In the genomic region with DNA sequence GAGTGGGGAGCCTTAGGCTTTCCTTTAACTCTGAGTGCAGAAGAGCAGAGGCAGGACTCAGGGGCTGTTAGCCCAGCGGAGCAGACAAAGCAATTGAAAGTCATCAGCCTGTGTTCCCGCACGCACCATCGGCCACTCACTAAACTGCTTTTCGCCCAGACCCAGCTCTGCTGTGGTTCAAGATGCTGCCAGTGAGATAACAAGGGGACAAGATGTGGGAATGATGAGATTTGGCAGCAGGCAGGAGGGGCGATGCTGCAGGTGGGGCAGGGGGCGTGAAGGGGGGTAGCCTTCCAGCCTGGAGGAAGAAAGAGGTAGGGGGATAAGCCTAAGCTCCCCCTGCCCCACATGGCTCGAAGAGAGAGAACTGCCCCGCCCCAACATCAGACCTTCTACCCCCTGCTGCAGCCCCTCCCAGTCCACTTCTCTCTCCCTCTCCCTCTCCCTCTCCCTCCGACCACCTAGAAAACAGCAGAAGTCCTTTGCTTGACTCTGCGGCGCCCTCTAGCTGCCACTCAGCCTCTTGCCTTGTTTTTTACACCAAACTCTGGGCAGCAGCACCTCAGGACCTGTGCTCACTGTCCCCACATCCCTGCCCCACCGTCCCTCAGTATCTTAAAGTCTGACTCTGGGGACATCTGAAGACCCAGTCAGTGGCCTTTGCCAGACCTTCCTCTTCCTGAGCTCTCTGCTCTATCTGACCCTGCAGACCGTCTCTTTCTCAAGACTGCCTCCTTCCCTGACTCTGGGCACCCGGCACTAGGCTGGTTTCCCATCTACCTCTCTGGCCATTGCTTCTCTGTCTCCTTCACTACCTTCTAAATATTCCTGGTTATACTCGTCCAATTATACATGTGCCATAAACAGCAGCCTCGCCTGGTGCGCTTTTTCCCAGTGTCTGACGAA, we compare ENCODE assay signal across 8 cellular contexts.
DNase-seq lines count a peak whose midpoint lies in the region; ATAC-seq, FAIRE-seq and TF ChIP-seq lines count a peak whose summit lies in the region.

No MANE protein-coding gene starts in this region.

- peaks cover 5% of the 10 kb centered on the region for H3K27me3 Mint-ChIP-seq in glutamatergic neuron (ENCODE audit: unreplicated experiment)

- peak; percentile 34 for DNase-seq in DMS153 (lab: John Stamatoyannopoulos, UW)
- peak; percentile 72 to 85 for DNase-seq in Kasumi-1 (lab: John Stamatoyannopoulos, UW)
- DNase-seq in SK-N-DZ (ENCODE audit: low spot score), result peak; percentile 76
- DNase-seq in activated naive CD4-positive, alpha-beta T cell treated with anti-CD3 and anti-CD28 coated beads, Interleukin-2, amount 50 U/mL, for 16 hours, result peak; percentile 67
- DNase-seq in glutamatergic neuron, result peak; percentile 92
- DNase-seq in pons (ENCODE audit: low spot score), result peak; percentile 81
- peak; percentile 79 for DNase-seq in urothelium cell line (ENCODE audit: low spot score)

- no peak for ATAC-seq in HG03108 (IDR thresholded peaks at IDR 0.05; ENCODE audit: unreplicated experiment)

- no peaks in the 10 kb centered on the region for H3K36me3 Mint-ChIP-seq in glutamatergic neuron (ENCODE audit: unreplicated experiment)

- peak overlapping the region; percentile 65 for H3K27ac Mint-ChIP-seq in glutamatergic neuron (ENCODE audit: unreplicated experiment)

- H3K9me3 Mint-ChIP-seq in glutamatergic neuron (ENCODE audit: unreplicated experiment), result peaks cover 8% of the 10 kb centered on the region

- TF ChIP-seq CTCF in glutamatergic neuron (IDR thresholded peaks at IDR 0.05; ENCODE audit: partially characterized antibody, unreplicated experiment), result peak; percentile 79

- peak; percentile 94 for FAIRE-seq in urothelium cell line (lab: Jason Lieb, UNC)

- H3K4me3 Mint-ChIP-seq in glutamatergic neuron (ENCODE audit: unreplicated experiment), result peak overlapping the region; percentile 27

- peaks cover 38% of the 10 kb centered on the region for H3K4me1 Mint-ChIP-seq in glutamatergic neuron (ENCODE audit: low read depth, unreplicated experiment)

Comparison
In these comparisons a context has a peak if more than half of its experiments do, and no peak if none do; other contexts are left out.
1. DNase-seq: peak in every context shown above with its lines; median percentile 92 in glutamatergic neuron; 81 in pons; 79 in urothelium cell line; 78 in Kasumi-1; 76 in SK-N-DZ; 67 in activated naive CD4-positive, alpha-beta T cell treated with anti-CD3 and anti-CD28 coated beads, Interleukin-2, amount 50 U/mL, for 16 hours; 34 in DMS153.